In the genomic region with DNA sequence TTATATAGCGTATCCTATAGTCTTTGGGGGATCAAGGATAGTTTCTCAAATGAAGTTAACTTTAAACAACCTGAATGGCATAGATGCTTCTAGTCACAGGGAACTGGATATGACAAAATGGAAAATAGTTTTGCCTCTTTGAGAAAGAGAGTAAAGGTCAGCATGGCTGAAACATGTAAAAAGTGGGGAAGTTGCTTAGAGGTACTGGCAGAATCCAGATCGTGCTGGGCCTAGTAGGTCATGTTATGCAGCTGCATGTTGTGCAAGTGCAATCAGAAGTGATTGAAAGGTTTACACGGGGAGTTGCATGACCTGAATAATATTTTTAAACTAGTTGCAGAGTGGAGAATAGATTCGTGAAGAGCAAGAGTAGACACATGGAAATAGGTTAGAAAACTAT, we compare ENCODE assay signal across 12 cellular contexts.
"Had no signal": no experiment of that assay in that cellular context is flagged by ENCODE, and none has a peak within 500 bp of the region (broad histone marks: within the 10 kb centered on the region; RNA-seq: fewer than 3 reads in every experiment).

No MANE protein-coding gene starts in this region.

- H3K9me3 ChIP-seq: body of pancreas, colonic mucosa, esophagus muscularis mucosa, ovary had no signal

- H3K36me3 ChIP-seq: colonic mucosa, esophagus muscularis mucosa, ovary had no signal

- H3K9me3 Mint-ChIP-seq: activated CD4-positive, alpha-beta T cell treated with anti-CD3 and anti-CD28 coated beads, Interleukin-2, amount 10 ng/mL, durations not matched to agents 7 days and 5 days; activated naive CD8-positive, alpha-beta T cell treated with anti-CD3 and anti-CD28 coated beads for 36 hours had no signal

- H3K4me3 Mint-ChIP-seq: activated CD4-positive, alpha-beta T cell treated with anti-CD3 and anti-CD28 coated beads, Interleukin-2, amount 10 ng/mL, durations not matched to agents 7 days and 5 days; activated naive CD8-positive, alpha-beta T cell treated with anti-CD3 and anti-CD28 coated beads for 36 hours had no signal

- H3K27me3 ChIP-seq: body of pancreas, colonic mucosa, esophagus muscularis mucosa, ovary had no signal

- H3K36me3 Mint-ChIP-seq: activated naive CD8-positive, alpha-beta T cell treated with anti-CD3 and anti-CD28 coated beads for 36 hours had no signal

- H3K27ac ChIP-seq: body of pancreas, colonic mucosa, ovary had no signal

- DNase-seq: activated CD4-positive, alpha-beta T cell treated with anti-CD3 and anti-CD28 coated beads, Interleukin-2, amount 10 ng/mL, durations not matched to agents 7 days and 5 days; activated CD8-positive, alpha-beta memory T cell treated with anti-CD3 and anti-CD28 coated beads for 24 hours; activated gamma-delta T cell treated with Interleukin-2 at 50 U/mL for 16 hours; activated naive CD8-positive, alpha-beta T cell treated with anti-CD3 and anti-CD28 coated beads for 36 hours; amygdala; caudate nucleus; colonic mucosa; hypothalamus; ovary; stimulated activated CD4-positive, alpha-beta T cell treated with anti-CD3 and anti-CD28 coated beads, Interleukin-1b, Interleukin-23, amount 100 ng/mL, for 48 hours had no signal

- H3K27ac Mint-ChIP-seq: activated CD4-positive, alpha-beta T cell treated with anti-CD3 and anti-CD28 coated beads, Interleukin-2, amount 10 ng/mL, durations not matched to agents 7 days and 5 days; activated naive CD8-positive, alpha-beta T cell treated with anti-CD3 and anti-CD28 coated beads for 36 hours had no signal

- ATAC-seq: body of pancreas had no signal

- H3K4me1 ChIP-seq: body of pancreas, colonic mucosa had no signal

- H3K4me3 ChIP-seq: body of pancreas, colonic mucosa, esophagus muscularis mucosa, ovary had no signal
